8 cellular contexts compared by ENCODE assay signal in the genomic region with DNA sequence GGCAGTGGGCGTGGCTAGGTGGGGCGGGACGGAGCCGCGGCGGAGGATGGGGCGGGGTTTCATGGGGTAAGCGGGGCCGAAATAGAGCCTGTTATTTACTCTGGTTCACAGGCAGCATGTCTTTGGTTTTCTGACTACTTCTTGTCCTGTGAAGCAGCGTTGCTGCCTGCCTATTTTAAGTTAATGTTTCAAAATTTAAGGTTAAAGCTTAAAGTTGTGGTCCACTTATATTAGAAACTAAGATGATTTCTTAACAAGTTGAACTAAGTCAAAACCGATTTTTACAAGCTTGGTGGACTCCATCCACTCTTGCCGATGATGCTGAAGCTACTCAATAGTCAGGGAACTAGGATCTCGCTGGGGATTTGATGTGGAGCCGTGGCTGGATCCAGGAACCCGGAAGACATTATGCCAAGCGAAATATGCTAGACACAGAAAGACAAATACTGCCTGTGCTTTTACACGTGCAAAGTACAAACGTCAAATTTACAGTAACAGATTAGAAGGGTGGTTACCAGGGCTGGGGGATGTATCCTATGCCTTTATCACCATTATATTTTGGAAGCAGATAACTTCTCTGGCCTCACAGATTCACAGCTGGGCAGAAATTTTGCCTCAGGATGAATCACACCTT.
DNase-seq lines count a peak whose midpoint lies in the region; ATAC-seq, FAIRE-seq and TF ChIP-seq lines count a peak whose summit lies in the region.

No MANE protein-coding gene starts in this region.

- TF ChIP-seq CTCF in DND-41 (IDR thresholded peaks at IDR 0.05; ENCODE audit: borderline replicate concordance, extremely low read depth, low read length, poor library complexity, severe bottlenecking) (no peak), OCI-LY1 (IDR thresholded peaks at IDR 0.05; ENCODE audit: low read length) (no peak)

- peak overlapping the region; percentile 81 for H2AFZ ChIP-seq in DND-41 (ENCODE audit: low read depth, low read length)
- peak overlapping the region; percentile 94 for H2AFZ ChIP-seq in OCI-LY1 (ENCODE audit: low read length)

- no peak for FAIRE-seq in RCC 7860 (lab: Jason Lieb, UNC)

- H3K4me3 ChIP-seq in DND-41 (ENCODE audit: low read depth in 1 of 2, low read length in 2 of 2): peak overlapping the region in 1 of 2 experiments; percentile 46; a peak in 3 of 4 replicates
- peak overlapping the region; percentile 98 for H3K4me3 ChIP-seq in OCI-LY1 (ENCODE audit: low read depth, low read length, poor library complexity, severe bottlenecking)
- H3K4me3 ChIP-seq in rectal smooth muscle tissue (ENCODE audit: low read length): peak overlapping the region; percentile 55

- ATAC-seq in DND-41 (ENCODE audit: insufficient read depth, low read depth) (no peak; the same call in 2 of the 3 replicates), HG03521 (IDR thresholded peaks at IDR 0.05; ENCODE audit: unreplicated experiment) (no peak)

- H3K27ac ChIP-seq in DND-41 (ENCODE audit: low read length) (peak overlapping the region; percentile 53), OCI-LY1 (ENCODE audit: low read depth, low read length, poor library complexity, severe bottlenecking) (peak overlapping the region; percentile 51), epithelial cell of prostate (peak overlapping the region; percentile 92), rectal smooth muscle tissue (ENCODE audit: low read depth, low read length) (peak overlapping the region; percentile 81)

- peaks cover 18% of the 10 kb centered on the region for H3K36me3 ChIP-seq in DND-41 (ENCODE audit: insufficient read depth, low read length)
- H3K36me3 ChIP-seq in OCI-LY1 (ENCODE audit: insufficient read depth, low read length): peaks cover 7% of the 10 kb centered on the region; the same call in 1 of the 2 replicates
- H3K36me3 ChIP-seq in rectal smooth muscle tissue (ENCODE audit: control insufficient read depth, insufficient read depth, low read length): no peaks in the 10 kb centered on the region

- H3K4me1 ChIP-seq in DND-41 (ENCODE audit: insufficient read depth, low read length) (peaks cover 24% of the 10 kb centered on the region), OCI-LY1 (ENCODE audit: insufficient read depth, low read length, severe bottlenecking) (peaks cover 16% of the 10 kb centered on the region), rectal smooth muscle tissue (ENCODE audit: control insufficient read depth, insufficient read depth, low read length) (peaks cover 12% of the 10 kb centered on the region)

- H3K9ac ChIP-seq in DND-41 (ENCODE audit: low read depth, low read length): peak overlapping the region; percentile 50
- peak overlapping the region; percentile 19; the same call in 1 of the 2 replicates for H3K9ac ChIP-seq in OCI-LY1 (ENCODE audit: low read length)
- H3K9ac ChIP-seq in rectal smooth muscle tissue (ENCODE audit: low read length): no peak overlapping the region

- H3F3A ChIP-seq in OCI-LY1 (ENCODE audit: insufficient read depth, low read length): no peaks in the 10 kb centered on the region

- H3K27me3 ChIP-seq in DND-41 (ENCODE audit: insufficient read depth, low read length, poor library complexity) (no peaks in the 10 kb centered on the region), OCI-LY1 (ENCODE audit: insufficient read depth, low read length) (no peaks in the 10 kb centered on the region), rectal smooth muscle tissue (ENCODE audit: control insufficient read depth, insufficient read depth, low read length) (no peaks in the 10 kb centered on the region)

- no peaks in the 10 kb centered on the region for H3K9me2 ChIP-seq in OCI-LY1 (ENCODE audit: low read depth, low read length)

- peaks cover 42% of the 10 kb centered on the region for H3K79me2 ChIP-seq in DND-41 (ENCODE audit: insufficient read depth, low read length)
- no peaks in the 10 kb centered on the region for H3K79me2 ChIP-seq in OCI-LY1 (ENCODE audit: insufficient read depth, low read length)

- no peaks in the 10 kb centered on the region for H4K20me1 ChIP-seq in DND-41 (ENCODE audit: insufficient read depth, low read length)
- H4K20me1 ChIP-seq in OCI-LY1 (ENCODE audit: insufficient read depth, low read length): no peaks in the 10 kb centered on the region

- H3K9me3 ChIP-seq in DND-41 (ENCODE audit: insufficient read depth, low read length, severe bottlenecking) (peaks cover 13% of the 10 kb centered on the region), OCI-LY1 (ENCODE audit: low read length) (peaks cover 18% of the 10 kb centered on the region)

- DNase-seq in DND-41 (no peak), epithelial cell of prostate (ENCODE audit: low read depth, low spot score) (no peak), RCC 7860 (ENCODE audit: low spot score) (no peak), RPMI8226 (no peak), SKM-1 treated with dmso at 0.1 percent for 144 hours (lab: John Stamatoyannopoulos, UW; ENCODE audit: unreplicated experiment) (no peak)

- H3K4me2 ChIP-seq in DND-41 (ENCODE audit: insufficient read depth, low read length) (peak overlapping the region; percentile 71), OCI-LY1 (ENCODE audit: low read length) (peak overlapping the region; percentile 53)
